ENCODE assay signal across 12 cellular contexts in the genomic region with DNA sequence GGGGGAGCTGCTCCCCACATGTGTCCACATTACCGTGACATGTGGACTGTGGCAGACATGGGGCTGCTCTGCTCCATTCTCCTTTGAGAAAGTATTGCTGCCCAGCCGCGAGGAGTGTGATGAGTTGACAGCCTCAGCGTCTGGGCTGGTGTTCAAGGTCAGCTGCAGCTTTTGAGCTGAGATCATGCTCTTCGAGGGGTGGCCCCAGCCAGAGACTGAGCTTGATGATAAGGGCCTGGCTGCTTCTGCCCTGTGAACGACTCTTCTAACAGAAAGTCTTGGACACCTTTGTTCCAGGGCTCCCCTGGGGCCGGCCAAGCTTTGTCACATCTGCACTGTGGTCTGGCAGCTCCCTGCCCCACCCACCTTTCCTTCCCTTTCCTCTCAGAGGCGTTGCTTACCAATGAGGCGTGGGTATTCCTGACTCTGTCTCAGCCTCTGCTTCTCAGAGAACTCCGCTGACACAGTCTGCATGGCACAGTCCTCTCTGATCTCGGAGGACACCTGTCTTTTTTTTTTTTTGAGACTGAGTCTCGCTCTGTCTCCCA.
DNase-seq lines count a peak whose midpoint lies in the region; ATAC-seq, FAIRE-seq and TF ChIP-seq lines count a peak whose summit lies in the region.
"Had no signal": no experiment of that assay in that cellular context is flagged by ENCODE, and none has a peak within 500 bp of the region (broad histone marks: within the 10 kb centered on the region; RNA-seq: fewer than 3 reads in every experiment).

No MANE protein-coding gene starts in this region.

- no peak overlapping the region for H3K4me3 ChIP-seq in cardiac fibroblast (replicated peaks in 1 of 2; ENCODE audit: low read depth in 2 of 2, low read length in 2 of 2)
- no peak overlapping the region for H3K4me3 ChIP-seq in HepG2 (replicated peaks in 1 of 3; ENCODE audit: insufficient read depth in 1 of 3, low read depth in 2 of 3, low read length in 3 of 3)
- no peak overlapping the region for H3K4me3 ChIP-seq in A673 (ENCODE audit: low read depth, low read length, poor library complexity, severe bottlenecking)

- H3K79me2 ChIP-seq in HepG2 (ENCODE audit: insufficient read depth, low read length) = no peaks in the 10 kb centered on the region

- WGBS in HepG2 (ENCODE audit: low lambda C conversion rate) = 10% methylated on average over 8 of the region's 12 CpGs

- H3K36me3 ChIP-seq in HepG2 (replicated peaks in 1 of 2; ENCODE audit: control insufficient read depth in 1 of 2, insufficient read depth in 2 of 2, low read length in 2 of 2) (no peaks in the 10 kb centered on the region), A673 (ENCODE audit: insufficient read depth, low read length, poor library complexity, severe bottlenecking) (no peaks in the 10 kb centered on the region)

- POLR2A ChIA-PET in HepG2 (lab: Yijun Ruan, JAX) (interaction anchor here (1.8 kb wide), 1 partner anchor 95 kb away, joined by 7 read pairs; no protein-coding TSS in a partner anchor), A673 (lab: Charles Lee; ENCODE audit: low non-redundant PET) (no interaction called here)

- no peak for TF ChIP-seq RAD21 in HepG2 (CRISPR knock-in tag; IDR thresholded peaks at IDR 0.05)

- TF ChIP-seq CTCF in cardiac fibroblast (IDR thresholded peaks at IDR 0.05; ENCODE audit: low read depth, low read length) = no peak
- TF ChIP-seq CTCF in HepG2 (CRISPR knock-in tag; IDR thresholded peaks at IDR 0.05) = no peak
- TF ChIP-seq CTCF in A673 (conservative IDR thresholded peaks at IDR 0.05; ENCODE audit: low read depth, low read length) = no peak

- H3K9ac ChIP-seq in HepG2 (ENCODE audit: insufficient read depth, low read depth, low read length) = no peak overlapping the region

- CTCF ChIA-PET in HepG2 (lab: Yijun Ruan, JAX; ENCODE audit: low intra/inter-chr PET ratio, low total read pairs) = no interaction called here
- CTCF ChIA-PET in A673 (lab: Charles Lee) = no interaction called here

- TF ChIP-seq EP300 in HepG2 (IDR thresholded peaks at IDR 0.05; ENCODE audit: low read depth in 2 of 2, low read length in 2 of 2) = no peak
- no peak for TF ChIP-seq EP300 in HepG2 (CRISPR knock-in tag; IDR thresholded peaks at IDR 0.05; ENCODE audit: borderline replicate concordance)

- H3K4me1 ChIP-seq in HepG2 (ENCODE audit: insufficient read depth, low read length) (peaks cover 10% of the 10 kb centered on the region), A673 (ENCODE audit: insufficient read depth, low read length, poor library complexity, severe bottlenecking) (no peaks in the 10 kb centered on the region)

- TF ChIP-seq POLR2A in HepG2 (IDR thresholded peaks at IDR 0.05; ENCODE audit: insufficient read depth in 1 of 2, low read depth in 2 of 2, low read length in 2 of 2) = no peak

- DNase-seq in stimulated activated CD4-positive, alpha-beta T cell treated with anti-CD3 and anti-CD28 coated beads, Interleukin-15, amount 100 ng/mL, for 24 hours = peak; percentile 7
- no peak for DNase-seq in stimulated activated CD4-positive, alpha-beta T cell treated with anti-CD3 and anti-CD28 coated beads, Interleukin-4, amount 100 ng/mL, for 1 hour
- peak; percentile 44 to 49 for DNase-seq in cardiac fibroblast (ENCODE audit: low read depth in 2 of 2)
- no peak for DNase-seq in HepG2 (ENCODE audit: low spot score)
- no peak for DNase-seq in NK-92 (lab: John Stamatoyannopoulos, UW; ENCODE audit: unreplicated experiment)
- DNase-seq in A673 (ENCODE audit: low spot score) = no peak
- DNase-seq in iPS-NIHi7 (ENCODE audit: extremely low spot score) = no peak
- DNase-seq: AML-193; central memory CD4-positive, alpha-beta T cell; NCI-H1694; nucleus accumbens had no signal

- in situ Hi-C loops in HepG2 (cut with HindIII; ENCODE audit: extremely low pct_ligation_motif_present, low pct_unique_long_range_greater_than_20kb) = loop anchor here (10.0 kb wide), 1 partner anchor 92 kb away; a partner anchor contains a TSS

- intact Hi-C loops in HepG2 (cut with micrococcal nuclease; ENCODE audit: unreplicated experiment) (loop anchor here (2.0 to 5.0 kb wide), 2 partner anchors 50 to 76 kb away; no protein-coding TSS in a partner anchor), A673 (cut with micrococcal nuclease; ENCODE audit: unreplicated experiment) (loop anchor here (5.0 kb wide), 1 partner anchor 94 kb away; no protein-coding TSS in a partner anchor)

- no TSS peak for BruUV-seq in HepG2 (replicated peaks; lab: Mats Ljungman, UMichigan)
- BruUV-seq in A673 (replicated peaks; lab: Mats Ljungman, UMichigan) = no TSS peak

- H3K4me2 ChIP-seq in HepG2 (ENCODE audit: low read depth, low read length) = 0 out of 2 replicates have a peak overlapping the region, but pooled peaks have one; percentile 23

- H3K9me3 ChIP-seq in HepG2 (ENCODE audit: low read length) (no peaks in the 10 kb centered on the region), A673 (ENCODE audit: low read depth, low read length, poor library complexity, severe bottlenecking) (no peaks in the 10 kb centered on the region)

- H3K27ac ChIP-seq in HepG2 (ENCODE audit: extremely low read length, insufficient read depth, low read length) (no peak overlapping the region), A673 (ENCODE audit: low read depth, low read length, poor library complexity, severe bottlenecking) (no peak overlapping the region)

- peaks cover 3 to 22% of the 10 kb centered on the region in 2 experiments; a peak in 2 of 5 replicates for H3K27me3 ChIP-seq in HepG2 (ENCODE audit: control insufficient read depth in 1 of 2, insufficient read depth in 2 of 2, low read length in 2 of 2)
- peaks cover 6% of the 10 kb centered on the region for H3K27me3 ChIP-seq in A673 (replicated peaks; ENCODE audit: insufficient read depth, low read depth, low read length, poor library complexity)

- no peak overlapping the region for H2AFZ ChIP-seq in HepG2 (ENCODE audit: low read length)

- ATAC-seq in HepG2 = peak; percentile 57
- ATAC-seq in activated CD4-positive, CD25-positive, alpha-beta regulatory T cell treated with anti-CD3 and anti-CD28 coated beads, Interleukin-2, amount 50 U/mL, for 24 hours = no peak

- H4K20me1 ChIP-seq in HepG2 (ENCODE audit: insufficient read depth, low read length) = no peaks in the 10 kb centered on the region

- no peak for FAIRE-seq in HepG2 (lab: Jason Lieb, UNC)

TF ChIP-seq in HepG2, 621 proteins besides CTCF, POLR2A, EP300 and RAD21:
- TF ChIP-seq, protein P1, sequence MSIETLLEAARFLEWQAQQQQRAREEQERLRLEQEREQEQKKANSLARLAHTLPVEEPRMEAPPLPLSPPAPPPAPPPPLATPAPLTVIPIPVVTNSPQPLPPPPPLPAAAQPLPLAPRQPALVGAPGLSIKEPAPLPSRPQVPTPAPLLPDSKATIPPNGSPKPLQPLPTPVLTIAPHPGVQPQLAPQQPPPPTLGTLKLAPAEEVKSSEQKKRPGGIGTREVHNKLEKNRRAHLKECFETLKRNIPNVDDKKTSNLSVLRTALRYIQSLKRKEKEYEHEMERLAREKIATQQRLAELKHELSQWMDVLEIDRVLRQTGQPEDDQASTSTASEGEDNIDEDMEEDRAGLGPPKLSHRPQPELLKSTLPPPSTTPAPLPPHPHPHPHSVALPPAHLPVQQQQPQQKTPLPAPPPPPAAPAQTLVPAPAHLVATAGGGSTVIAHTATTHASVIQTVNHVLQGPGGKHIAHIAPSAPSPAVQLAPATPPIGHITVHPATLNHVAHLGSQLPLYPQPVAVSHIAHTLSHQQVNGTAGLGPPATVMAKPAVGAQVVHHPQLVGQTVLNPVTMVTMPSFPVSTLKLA (IDR thresholded peaks at IDR 0.05) = peak; percentile 91
- TF ChIP-seq ZNF557 (CRISPR knock-in tag; IDR thresholded peaks at IDR 0.05) (no peak), ZFP62 (CRISPR knock-in tag; IDR thresholded peaks at IDR 0.05) (no peak)

Comparison
In these comparisons a context has a peak if more than half of its experiments do, and no peak if none do; other contexts are left out.
1. DNase-seq: peak in stimulated activated CD4-positive, alpha-beta T cell treated with anti-CD3 and anti-CD28 coated beads, Interleukin-15, amount 100 ng/mL, for 24 hours (single experiment) and cardiac fibroblast (2 of 2); none in stimulated activated CD4-positive, alpha-beta T cell treated with anti-CD3 and anti-CD28 coated beads, Interleukin-4, amount 100 ng/mL, for 1 hour (single experiment), HepG2 (single experiment), NK-92 (single experiment), A673 (single experiment) and iPS-NIHi7 (single experiment).